1 cellular context compared by ENCODE assay signal in genomic region chr1:53329183-53329544, GRCh38.
TF ChIP-seq lines count a peak whose summit lies in the region.

No MANE protein-coding gene starts in this region.

TF ChIP-seq in HepG2, 621 proteins besides CTCF, POLR2A, EP300 and RAD21 (continued from another document):
- no peak for TF ChIP-seq ZBTB39 (CRISPR knock-in tag; IDR thresholded peaks at IDR 0.05)
- TF ChIP-seq, protein P1, sequence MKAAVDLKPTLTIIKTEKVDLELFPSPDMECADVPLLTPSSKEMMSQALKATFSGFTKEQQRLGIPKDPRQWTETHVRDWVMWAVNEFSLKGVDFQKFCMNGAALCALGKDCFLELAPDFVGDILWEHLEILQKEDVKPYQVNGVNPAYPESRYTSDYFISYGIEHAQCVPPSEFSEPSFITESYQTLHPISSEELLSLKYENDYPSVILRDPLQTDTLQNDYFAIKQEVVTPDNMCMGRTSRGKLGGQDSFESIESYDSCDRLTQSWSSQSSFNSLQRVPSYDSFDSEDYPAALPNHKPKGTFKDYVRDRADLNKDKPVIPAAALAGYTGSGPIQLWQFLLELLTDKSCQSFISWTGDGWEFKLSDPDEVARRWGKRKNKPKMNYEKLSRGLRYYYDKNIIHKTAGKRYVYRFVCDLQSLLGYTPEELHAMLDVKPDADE (CRISPR knock-in tag; IDR thresholded peaks at IDR 0.05): no peak
- no peak for TF ChIP-seq ZNF703 (CRISPR knock-in tag; IDR thresholded peaks at IDR 0.05; ENCODE audit: borderline replicate concordance)
- TF ChIP-seq SNAI1 (CRISPR knock-in tag; IDR thresholded peaks at IDR 0.05; ENCODE audit: borderline replicate concordance): no peak
- TF ChIP-seq TFDP2 (CRISPR knock-in tag; IDR thresholded peaks at IDR 0.05): no peak
- TF ChIP-seq, protein P2, sequence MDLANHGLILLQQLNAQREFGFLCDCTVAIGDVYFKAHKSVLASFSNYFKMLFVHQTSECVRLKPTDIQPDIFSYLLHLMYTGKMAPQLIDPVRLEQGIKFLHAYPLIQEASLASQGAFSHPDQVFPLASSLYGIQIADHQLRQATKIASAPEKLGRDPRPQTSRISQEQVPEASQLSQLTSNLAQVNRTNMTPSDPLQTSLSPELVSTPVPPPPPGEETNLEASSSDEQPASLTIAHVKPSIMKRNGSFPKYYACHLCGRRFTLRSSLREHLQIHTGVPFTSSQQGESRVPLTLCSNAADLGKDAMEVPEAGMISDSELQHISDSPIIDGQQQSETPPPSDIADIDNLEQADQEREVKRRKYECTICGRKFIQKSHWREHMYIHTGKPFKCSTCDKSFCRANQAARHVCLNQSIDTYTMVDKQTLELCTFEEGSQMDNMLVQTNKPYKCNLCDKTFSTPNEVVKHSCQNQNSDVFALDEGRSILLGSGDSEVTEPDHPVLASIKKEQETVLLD (CRISPR knock-in tag; IDR thresholded peaks at IDR 0.05; ENCODE audit: low read depth): no peak
- TF ChIP-seq SMAD1 (CRISPR knock-in tag; IDR thresholded peaks at IDR 0.05; ENCODE audit: borderline replicate concordance, low read depth): no peak
- no peak for TF ChIP-seq ZFAT (CRISPR knock-in tag; conservative IDR thresholded peaks at IDR 0.05)
- TF ChIP-seq ZNF660 (CRISPR knock-in tag; IDR thresholded peaks at IDR 0.05; ENCODE audit: borderline replicate concordance, low read depth): no peak
- TF ChIP-seq PAX8 (CRISPR knock-in tag; IDR thresholded peaks at IDR 0.05; ENCODE audit: borderline replicate concordance): no peak
- TF ChIP-seq ZSCAN5A (CRISPR knock-in tag; IDR thresholded peaks at IDR 0.05; ENCODE audit: borderline replicate concordance): no peak
